Comparison of ENCODE assay signal across 1 cellular context in the genomic region with DNA sequence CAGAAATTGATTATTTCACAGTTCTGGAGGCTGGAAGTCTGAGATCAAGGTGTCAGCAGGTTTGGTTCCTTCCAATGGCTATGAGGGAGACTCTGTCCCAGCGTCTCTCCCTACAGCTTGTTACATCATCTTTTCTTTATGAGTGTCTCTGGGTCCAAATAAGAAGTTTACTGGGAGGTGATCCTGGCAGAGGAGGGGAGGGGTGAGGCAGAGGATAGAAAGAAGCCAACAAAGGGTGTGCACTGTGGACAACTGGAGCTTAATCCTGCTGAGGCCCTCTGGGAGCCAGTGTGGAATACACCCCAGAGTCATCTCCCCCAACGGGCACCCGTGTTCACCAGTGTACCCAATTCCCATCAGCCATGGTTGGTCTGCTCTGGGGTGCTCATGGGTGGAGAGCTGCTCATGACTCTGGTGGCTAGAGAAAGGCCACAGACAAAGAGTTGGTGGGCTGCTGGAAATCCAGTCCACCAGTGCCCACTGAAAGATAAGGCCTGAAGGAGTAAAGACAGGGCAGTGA.
TF ChIP-seq lines count a peak whose summit lies in the region.

No MANE protein-coding gene starts in this region.

TF ChIP-seq in HepG2, 621 proteins besides CTCF, POLR2A, EP300 and RAD21:
- TF ChIP-seq ZNF562 (CRISPR knock-in tag; IDR thresholded peaks at IDR 0.05; ENCODE audit: borderline replicate concordance) = no peak
- TF ChIP-seq ZNF101 (CRISPR knock-in tag; IDR thresholded peaks at IDR 0.05; ENCODE audit: borderline replicate concordance, low read depth) = no peak
- no peak for TF ChIP-seq SRY (CRISPR knock-in tag; IDR thresholded peaks at IDR 0.05)
- TF ChIP-seq, protein P1, sequence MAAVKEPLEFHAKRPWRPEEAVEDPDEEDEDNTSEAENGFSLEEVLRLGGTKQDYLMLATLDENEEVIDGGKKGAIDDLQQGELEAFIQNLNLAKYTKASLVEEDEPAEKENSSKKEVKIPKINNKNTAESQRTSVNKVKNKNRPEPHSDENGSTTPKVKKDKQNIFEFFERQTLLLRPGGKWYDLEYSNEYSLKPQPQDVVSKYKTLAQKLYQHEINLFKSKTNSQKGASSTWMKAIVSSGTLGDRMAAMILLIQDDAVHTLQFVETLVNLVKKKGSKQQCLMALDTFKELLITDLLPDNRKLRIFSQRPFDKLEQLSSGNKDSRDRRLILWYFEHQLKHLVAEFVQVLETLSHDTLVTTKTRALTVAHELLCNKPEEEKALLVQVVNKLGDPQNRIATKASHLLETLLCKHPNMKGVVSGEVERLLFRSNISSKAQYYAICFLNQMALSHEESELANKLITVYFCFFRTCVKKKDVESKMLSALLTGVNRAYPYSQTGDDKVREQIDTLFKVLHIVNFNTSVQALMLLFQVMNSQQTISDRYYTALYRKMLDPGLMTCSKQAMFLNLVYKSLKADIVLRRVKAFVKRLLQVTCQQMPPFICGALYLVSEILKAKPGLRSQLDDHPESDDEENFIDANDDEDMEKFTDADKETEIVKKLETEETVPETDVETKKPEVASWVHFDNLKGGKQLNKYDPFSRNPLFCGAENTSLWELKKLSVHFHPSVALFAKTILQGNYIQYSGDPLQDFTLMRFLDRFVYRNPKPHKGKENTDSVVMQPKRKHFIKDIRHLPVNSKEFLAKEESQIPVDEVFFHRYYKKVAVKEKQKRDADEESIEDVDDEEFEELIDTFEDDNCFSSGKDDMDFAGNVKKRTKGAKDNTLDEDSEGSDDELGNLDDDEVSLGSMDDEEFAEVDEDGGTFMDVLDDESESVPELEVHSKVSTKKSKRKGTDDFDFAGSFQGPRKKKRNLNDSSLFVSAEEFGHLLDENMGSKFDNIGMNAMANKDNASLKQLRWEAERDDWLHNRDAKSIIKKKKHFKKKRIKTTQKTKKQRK (IDR thresholded peaks at IDR 0.05; ENCODE audit: low read length) = no peak
- no peak for TF ChIP-seq ZSCAN9 (CRISPR knock-in tag; IDR thresholded peaks at IDR 0.05; ENCODE audit: borderline replicate concordance)
- no peak for TF ChIP-seq MZF1 (CRISPR knock-in tag; IDR thresholded peaks at IDR 0.05; ENCODE audit: borderline replicate concordance)
- TF ChIP-seq ARHGAP35 (CRISPR knock-in tag; IDR thresholded peaks at IDR 0.05; ENCODE audit: borderline replicate concordance) = no peak
- TF ChIP-seq, protein P2, sequence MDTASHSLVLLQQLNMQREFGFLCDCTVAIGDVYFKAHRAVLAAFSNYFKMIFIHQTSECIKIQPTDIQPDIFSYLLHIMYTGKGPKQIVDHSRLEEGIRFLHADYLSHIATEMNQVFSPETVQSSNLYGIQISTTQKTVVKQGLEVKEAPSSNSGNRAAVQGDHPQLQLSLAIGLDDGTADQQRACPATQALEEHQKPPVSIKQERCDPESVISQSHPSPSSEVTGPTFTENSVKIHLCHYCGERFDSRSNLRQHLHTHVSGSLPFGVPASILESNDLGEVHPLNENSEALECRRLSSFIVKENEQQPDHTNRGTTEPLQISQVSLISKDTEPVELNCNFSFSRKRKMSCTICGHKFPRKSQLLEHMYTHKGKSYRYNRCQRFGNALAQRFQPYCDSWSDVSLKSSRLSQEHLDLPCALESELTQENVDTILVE (CRISPR knock-in tag; IDR thresholded peaks at IDR 0.05) = no peak
- TF ChIP-seq CAMTA2 (CRISPR knock-in tag; IDR thresholded peaks at IDR 0.05; ENCODE audit: borderline replicate concordance) = no peak
- TF ChIP-seq ZNF329 (CRISPR knock-in tag; IDR thresholded peaks at IDR 0.05; ENCODE audit: low read depth) = no peak
- TF ChIP-seq ZNF282 (IDR thresholded peaks at IDR 0.05; ENCODE audit: partially characterized antibody) = no peak
- TF ChIP-seq, protein P3, sequence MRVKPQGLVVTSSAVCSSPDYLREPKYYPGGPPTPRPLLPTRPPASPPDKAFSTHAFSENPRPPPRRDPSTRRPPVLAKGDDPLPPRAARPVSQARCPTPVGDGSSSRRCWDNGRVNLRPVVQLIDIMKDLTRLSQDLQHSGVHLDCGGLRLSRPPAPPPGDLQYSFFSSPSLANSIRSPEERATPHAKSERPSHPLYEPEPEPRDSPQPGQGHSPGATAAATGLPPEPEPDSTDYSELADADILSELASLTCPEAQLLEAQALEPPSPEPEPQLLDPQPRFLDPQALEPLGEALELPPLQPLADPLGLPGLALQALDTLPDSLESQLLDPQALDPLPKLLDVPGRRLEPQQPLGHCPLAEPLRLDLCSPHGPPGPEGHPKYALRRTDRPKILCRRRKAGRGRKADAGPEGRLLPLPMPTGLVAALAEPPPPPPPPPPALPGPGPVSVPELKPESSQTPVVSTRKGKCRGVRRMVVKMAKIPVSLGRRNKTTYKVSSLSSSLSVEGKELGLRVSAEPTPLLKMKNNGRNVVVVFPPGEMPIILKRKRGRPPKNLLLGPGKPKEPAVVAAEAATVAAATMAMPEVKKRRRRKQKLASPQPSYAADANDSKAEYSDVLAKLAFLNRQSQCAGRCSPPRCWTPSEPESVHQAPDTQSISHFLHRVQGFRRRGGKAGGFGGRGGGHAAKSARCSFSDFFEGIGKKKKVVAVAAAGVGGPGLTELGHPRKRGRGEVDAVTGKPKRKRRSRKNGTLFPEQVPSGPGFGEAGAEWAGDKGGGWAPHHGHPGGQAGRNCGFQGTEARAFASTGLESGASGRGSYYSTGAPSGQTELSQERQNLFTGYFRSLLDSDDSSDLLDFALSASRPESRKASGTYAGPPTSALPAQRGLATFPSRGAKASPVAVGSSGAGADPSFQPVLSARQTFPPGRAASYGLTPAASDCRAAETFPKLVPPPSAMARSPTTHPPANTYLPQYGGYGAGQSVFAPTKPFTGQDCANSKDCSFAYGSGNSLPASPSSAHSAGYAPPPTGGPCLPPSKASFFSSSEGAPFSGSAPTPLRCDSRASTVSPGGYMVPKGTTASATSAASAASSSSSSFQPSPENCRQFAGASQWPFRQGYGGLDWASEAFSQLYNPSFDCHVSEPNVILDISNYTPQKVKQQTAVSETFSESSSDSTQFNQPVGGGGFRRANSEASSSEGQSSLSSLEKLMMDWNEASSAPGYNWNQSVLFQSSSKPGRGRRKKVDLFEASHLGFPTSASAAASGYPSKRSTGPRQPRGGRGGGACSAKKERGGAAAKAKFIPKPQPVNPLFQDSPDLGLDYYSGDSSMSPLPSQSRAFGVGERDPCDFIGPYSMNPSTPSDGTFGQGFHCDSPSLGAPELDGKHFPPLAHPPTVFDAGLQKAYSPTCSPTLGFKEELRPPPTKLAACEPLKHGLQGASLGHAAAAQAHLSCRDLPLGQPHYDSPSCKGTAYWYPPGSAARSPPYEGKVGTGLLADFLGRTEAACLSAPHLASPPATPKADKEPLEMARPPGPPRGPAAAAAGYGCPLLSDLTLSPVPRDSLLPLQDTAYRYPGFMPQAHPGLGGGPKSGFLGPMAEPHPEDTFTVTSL (CRISPR knock-in tag; IDR thresholded peaks at IDR 0.05; ENCODE audit: borderline replicate concordance) = no peak
- no peak for TF ChIP-seq NR2F2 (IDR thresholded peaks at IDR 0.05; ENCODE audit: borderline replicate concordance, low read depth)
- TF ChIP-seq MAFK (conservative IDR thresholded peaks at IDR 0.05 in 1 of 2, IDR thresholded peaks at IDR 0.05 in 1 of 2; ENCODE audit: low read length in 2 of 2) = no peak
- no peak for TF ChIP-seq PAWR (CRISPR knock-in tag; IDR thresholded peaks at IDR 0.05; ENCODE audit: borderline replicate concordance)
- no peak for TF ChIP-seq TRIM24 (CRISPR knock-in tag; IDR thresholded peaks at IDR 0.05)
- TF ChIP-seq JUN (CRISPR knock-in tag; IDR thresholded peaks at IDR 0.05) = no peak
- no peak for TF ChIP-seq TOPORS (CRISPR knock-in tag; IDR thresholded peaks at IDR 0.05)
TF ChIP-seq in HepG2: peak in this region for 0.
